Comparison of ENCODE assay signal across 20 cellular contexts in genomic region chr2:5908030-5908429, GRCh38.
"Had no signal": no experiment of that assay in that cellular context is flagged by ENCODE, and none has a peak within 500 bp of the region (broad histone marks: within the 10 kb centered on the region; RNA-seq: fewer than 3 reads in every experiment).

No MANE protein-coding gene starts in this region.

- H3K4me3 ChIP-seq: cardiac muscle cell had no signal

- DNase-seq: activated B cell treated with CpG ODN at 0.5 μM for 24 hours; activated CD4-positive, alpha-beta memory T cell treated with anti-CD3 and anti-CD28 coated beads for 36 hours; activated CD4-positive, alpha-beta T cell treated with anti-CD3 and anti-CD28 coated beads for 1 hour; activated CD4-positive, alpha-beta T cell treated with anti-CD3 and anti-CD28 coated beads, Interleukin-2, amount 10 ng/mL, durations not matched to agents 7 days and 5 days; activated CD8-positive, alpha-beta memory T cell treated with anti-CD3 and anti-CD28 coated beads for 24 hours; activated gamma-delta T cell; activated naive CD4-positive, alpha-beta T cell treated with anti-CD3 and anti-CD28 coated beads for 36 hours; activated T-cell treated with anti-CD3 and anti-CD28 coated beads, Interleukin-2, amount 50 U/mL, for 48 hours; Kasumi-1; NCI-H1048; NCI-H146; NCI-H187 treated with DMSO at 0.1 percent for 48 hours; NCI-H2081 treated with DMSO at 0.1 percent for 48 hours; NCI-H446; NCI-H524; SIG-M5; T-helper 17 cell; T-helper 9 cell had no signal

- ATAC-seq: activated T-helper 17 cell treated with anti-CD3 and anti-CD28 coated beads, Interleukin-2, amount 50 U/mL, for 72 hours; T-helper 17 cell had no signal

- H3K36me3 ChIP-seq: cardiac muscle cell had no signal

- H3K27me3 ChIP-seq: cardiac muscle cell had no signal

- H3K27ac ChIP-seq: cardiac muscle cell had no signal
